ENCODE assay signal across 23 cellular contexts in the genomic region with DNA sequence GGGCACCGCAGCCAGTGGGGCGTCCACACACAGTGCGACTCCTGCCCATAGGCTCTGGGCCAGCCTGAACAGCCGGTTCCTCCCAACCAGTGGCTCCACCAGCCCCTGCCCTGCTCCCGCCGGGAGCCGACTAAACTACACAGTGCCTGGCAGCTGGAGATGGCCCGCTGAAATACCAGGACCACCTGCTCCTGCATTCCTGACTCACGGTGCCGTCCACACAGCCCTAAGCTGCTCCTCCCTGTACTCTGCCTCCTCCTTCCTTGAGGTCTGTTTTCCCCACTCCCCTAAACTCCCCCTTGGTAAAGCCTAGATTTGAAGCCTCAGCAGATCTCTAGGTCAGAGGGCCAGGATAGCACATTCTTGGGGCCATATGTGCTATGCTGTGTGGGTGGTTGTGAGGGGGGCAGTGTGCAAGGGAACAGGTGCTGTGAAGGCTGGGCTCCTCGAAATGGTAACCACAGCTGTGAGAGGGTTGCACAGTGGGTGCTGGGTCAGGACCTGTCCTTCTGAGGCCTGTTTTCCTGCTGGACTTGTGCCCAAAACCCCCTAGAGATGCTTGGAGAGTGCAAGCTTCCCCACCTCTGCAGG. TPM values are rescaled to one million over a fixed set of nuclear protein-coding genes. Genes with fewer than 3 reads are reported as not detected.
DNase-seq lines count a peak whose midpoint lies in the region; TF ChIP-seq lines count a peak whose summit lies in the region.
"Had no signal": no experiment of that assay in that cellular context is flagged by ENCODE, and none has a peak within 500 bp of the region (broad histone marks: within the 10 kb centered on the region; RNA-seq: fewer than 3 reads in every experiment).

No MANE protein-coding gene starts in this region.

- DNase-seq in LHCN-M2 (ENCODE audit: low read depth), result peak; percentile 92
- peak; percentile 86 to 90 for DNase-seq in SJCRH30
- no peak for DNase-seq in nephron progenitor cell
- DNase-seq in dorsolateral prefrontal cortex, result no peak
- DNase-seq in glomerular visceral epithelial cell (ENCODE audit: extremely low spot score), result no peak
- no peak for DNase-seq in RKO (ENCODE audit: low spot score)
- no peak for DNase-seq in AG08396 (ENCODE audit: low spot score)
- DNase-seq: activated B cell treated with CpG ODN at 0.5 μM for 24 hours; activated CD8-positive, alpha-beta memory T cell treated with anti-CD3 and anti-CD28 coated beads, Interleukin-2, amount 50 U/mL, for 48 hours; activated naive CD8-positive, alpha-beta T cell treated with anti-CD3 and anti-CD28 coated beads for 36 hours; cerebellar nuclear complex; GDM1; head of caudate nucleus; mammary epithelial cell; NCI-H1105; NCI-H2081 treated with DMSO at 0.1 percent for 48 hours; NCI-H526 treated with DMSO at 0.1 percent for 48 hours; occipital lobe had no signal

- no peaks in the 10 kb centered on the region for H3K36me3 ChIP-seq in DOHH2 (ENCODE audit: control insufficient read depth, low read length)
- no peaks in the 10 kb centered on the region for H3K36me3 ChIP-seq in SJCRH30
- H3K36me3 ChIP-seq: HAP-1 had no signal

- TF ChIP-seq CTCF in DOHH2 (IDR thresholded peaks at IDR 0.05; ENCODE audit: low read depth, low read length, poor library complexity, severe bottlenecking) (no peak), nephron progenitor cell (IDR thresholded peaks at IDR 0.05) (no peak), dorsolateral prefrontal cortex (IDR thresholded peaks at IDR 0.05 in 54 of 56, conservative IDR thresholded peaks at IDR 0.05 in 2 of 56; ENCODE audit: low read depth in 1 of 56, partially characterized antibody in 56 of 56) (no peak)

- H4K20me1 ChIP-seq in DOHH2 (ENCODE audit: control insufficient read depth, insufficient read depth, low read depth, low read length), result no peaks in the 10 kb centered on the region

- no peaks in the 10 kb centered on the region for H3K27me3 ChIP-seq in DOHH2 (ENCODE audit: control insufficient read depth, low read length)
- no peaks in the 10 kb centered on the region for H3K27me3 ChIP-seq in SJCRH30
- H3K27me3 ChIP-seq in dorsolateral prefrontal cortex, result no peaks in the 10 kb centered on the region

- H3K4me3 Mint-ChIP-seq in nephron progenitor cell, result no peak overlapping the region
- H3K4me3 Mint-ChIP-seq: activated B cell treated with CpG ODN at 0.5 μM for 24 hours; activated naive CD8-positive, alpha-beta T cell treated with anti-CD3 and anti-CD28 coated beads for 36 hours; type B pancreatic cell had no signal

- H3K4me1 ChIP-seq in DOHH2 (ENCODE audit: control insufficient read depth, low read length), result peaks cover 55% of the 10 kb centered on the region
- H3K4me1 ChIP-seq in SJCRH30, result peaks cover 20% of the 10 kb centered on the region
- H3K4me1 ChIP-seq: HAP-1 had no signal

- no peaks in the 10 kb centered on the region for H3K9me2 ChIP-seq in DOHH2 (replicated peaks; ENCODE audit: control insufficient read depth, low read length)

- H3K27ac Mint-ChIP-seq in nephron progenitor cell, result peak overlapping the region; percentile 64
- H3K27ac Mint-ChIP-seq: activated B cell treated with CpG ODN at 0.5 μM for 24 hours; activated naive CD8-positive, alpha-beta T cell treated with anti-CD3 and anti-CD28 coated beads for 36 hours; activated T-helper 2 cell treated with anti-CD3 and anti-CD28 coated beads, Interferon-gamma antibody, Interleukin-2, Interleukin-4, amounts not matched to agents 10 μg/mL and 5 μg/mL and 100 μg/mL, durations not matched to agents 14 hours and 24 hours and 36 hours; type B pancreatic cell had no signal

- H3K9me3 ChIP-seq in DOHH2 (ENCODE audit: control insufficient read depth, insufficient read depth, low read length) (no peaks in the 10 kb centered on the region), SJCRH30 (replicated peaks) (no peaks in the 10 kb centered on the region)
- H3K9me3 ChIP-seq: HAP-1 had no signal

- H3K79me2 ChIP-seq in DOHH2 (ENCODE audit: control insufficient read depth, low read length), result no peaks in the 10 kb centered on the region

- no peak overlapping the region for H3K27ac ChIP-seq in DOHH2 (ENCODE audit: low read depth, low read length)
- peak overlapping the region; percentile 53 for H3K27ac ChIP-seq in SJCRH30
- H3K27ac ChIP-seq in dorsolateral prefrontal cortex, result peak overlapping the region in 11 of 59 donors; percentile 0 to 85 (median 17)

- intact Hi-C loops in dorsolateral prefrontal cortex (cut with DNase I), result no loop called here

- H3K4me2 ChIP-seq in DOHH2 (ENCODE audit: low read length), result peak overlapping the region; percentile 5; the same call in 1 of the 2 replicates
- H3K4me2 ChIP-seq: smooth muscle cell had no signal

- H3F3A ChIP-seq in DOHH2 (ENCODE audit: control insufficient read depth, insufficient read depth), result peaks cover 4% of the 10 kb centered on the region

- peaks cover 9% of the 10 kb centered on the region for H3K4me1 Mint-ChIP-seq in nephron progenitor cell

- no peak overlapping the region for H3K4me3 ChIP-seq in DOHH2 (ENCODE audit: low read length)
- H3K4me3 ChIP-seq in SJCRH30, result no peak overlapping the region
- no peak overlapping the region for H3K4me3 ChIP-seq in dorsolateral prefrontal cortex
- H3K4me3 ChIP-seq: HAP-1, smooth muscle cell had no signal

- H3K36me3 Mint-ChIP-seq in nephron progenitor cell (ENCODE audit: low read depth), result peaks cover 4% of the 10 kb centered on the region
- H3K36me3 Mint-ChIP-seq: activated naive CD8-positive, alpha-beta T cell treated with anti-CD3 and anti-CD28 coated beads for 36 hours; type B pancreatic cell had no signal

- H3K27me3 Mint-ChIP-seq in nephron progenitor cell (ENCODE audit: low read depth, poor library complexity), result no peaks in the 10 kb centered on the region
- H3K27me3 Mint-ChIP-seq: activated B cell treated with CpG ODN at 0.5 μM for 24 hours; activated naive CD8-positive, alpha-beta T cell treated with anti-CD3 and anti-CD28 coated beads for 36 hours; type B pancreatic cell had no signal

- no peaks in the 10 kb centered on the region for H3K9me3 Mint-ChIP-seq in nephron progenitor cell
- H3K9me3 Mint-ChIP-seq: activated B cell treated with CpG ODN at 0.5 μM for 24 hours; activated naive CD8-positive, alpha-beta T cell treated with anti-CD3 and anti-CD28 coated beads for 36 hours; activated T-helper 2 cell treated with anti-CD3 and anti-CD28 coated beads, Interferon-gamma antibody, Interleukin-2, Interleukin-4, amounts not matched to agents 10 μg/mL and 5 μg/mL and 100 μg/mL, durations not matched to agents 14 hours and 24 hours and 36 hours; type B pancreatic cell had no signal

RNA-seq across cellular contexts. Expression of a gene that starts 9.7 kb away (rescaled TPM):
- total RNA-seq in LHCN-M2 (2014; rRNA removed), result 14.1 and 16.9 TPM in 2 replicates
- polyA plus RNA-seq in LHCN-M2 (2012), result 9.8 TPM
- 15.6 and 15.9 TPM in 2 replicates for total RNA-seq in SJCRH30 (2014; rRNA removed; shearing (Covaris generic))
- total RNA-seq in dorsolateral prefrontal cortex, result 10 to 100 TPM; 16.7 to 51.3 (median 30.2) TPM

RNA-seq across cellular contexts. Expression of a gene that starts 23.3 kb away (rescaled TPM):
- total RNA-seq in LHCN-M2 (2014; rRNA removed) (15.6 and 19.5 TPM in 2 replicates), dorsolateral prefrontal cortex (10 to 100 TPM in 118 of 120 experiments, 1 to 10 TPM in 2; 9.8 to 28.2 (median 16.6) TPM)
- polyA plus RNA-seq in LHCN-M2 (2012), result 9.4 TPM
- total RNA-seq in SJCRH30 (2014; rRNA removed; shearing (Covaris generic)), result 20.3 and 20.6 TPM in 2 replicates

Comparison
In these comparisons a context has a peak if more than half of its experiments do, and no peak if none do; other contexts are left out.
1. DNase-seq: peak in LHCN-M2 (single experiment) and SJCRH30 (2 of 2); none in nephron progenitor cell (single experiment), dorsolateral prefrontal cortex (0 of 10), glomerular visceral epithelial cell (single experiment), RKO (single experiment) and AG08396 (single experiment).